Comparison of ENCODE assay signal across 1 cellular context in the genomic region with DNA sequence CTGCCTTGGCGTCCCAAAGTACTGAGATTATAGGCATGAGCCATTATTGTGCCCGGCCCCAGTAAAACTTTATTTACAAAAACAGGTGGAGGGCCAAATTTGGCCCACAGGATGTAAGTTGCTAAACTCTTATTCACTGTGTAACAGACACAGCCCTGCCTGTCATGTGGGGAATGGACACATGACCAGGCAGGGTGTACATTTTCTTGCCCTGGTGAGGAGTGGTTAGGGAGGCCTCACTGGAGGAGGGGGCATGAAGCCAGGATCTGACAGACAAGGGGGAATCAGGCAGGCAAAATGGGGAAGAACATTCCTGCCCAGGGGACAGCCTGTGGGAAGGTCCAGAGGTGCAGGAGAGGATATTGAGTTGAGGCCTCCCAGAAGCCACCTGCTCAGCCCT.
TF ChIP-seq lines count a peak whose summit lies in the region.

No MANE protein-coding gene starts in this region.

TF ChIP-seq in endothelial cell of umbilical vein, 7 proteins besides CTCF, POLR2A, EP300 and RAD21:
- TF ChIP-seq MYC (IDR thresholded peaks at IDR 0.05; ENCODE audit: low read depth, low read length) (no peak), JUN (IDR thresholded peaks at IDR 0.05; ENCODE audit: borderline replicate concordance, insufficient read depth, insufficient read length, low read depth) (no peak), EZH2 (IDR thresholded peaks at IDR 0.05; ENCODE audit: borderline replicate concordance, low read depth, low read length, severe bottlenecking) (no peak), FOS (IDR thresholded peaks at IDR 0.05; ENCODE audit: borderline replicate concordance, insufficient read depth, low read length) (no peak), GATA2 (IDR thresholded peaks at IDR 0.05; ENCODE audit: insufficient read depth, insufficient read length, low read depth, low read length) (no peak), POLR2AphosphoS5 (IDR thresholded peaks at IDR 0.05; ENCODE audit: insufficient read depth, low read depth, low read length) (peak; percentile 3)
- TF ChIP-seq, protein P1, sequence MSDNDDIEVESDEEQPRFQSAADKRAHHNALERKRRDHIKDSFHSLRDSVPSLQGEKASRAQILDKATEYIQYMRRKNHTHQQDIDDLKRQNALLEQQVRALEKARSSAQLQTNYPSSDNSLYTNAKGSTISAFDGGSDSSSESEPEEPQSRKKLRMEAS (IDR thresholded peaks at IDR 0.05; ENCODE audit: insufficient read depth, insufficient read length): no peak
